ENCODE assay signal across 8 cellular contexts in the genomic region with DNA sequence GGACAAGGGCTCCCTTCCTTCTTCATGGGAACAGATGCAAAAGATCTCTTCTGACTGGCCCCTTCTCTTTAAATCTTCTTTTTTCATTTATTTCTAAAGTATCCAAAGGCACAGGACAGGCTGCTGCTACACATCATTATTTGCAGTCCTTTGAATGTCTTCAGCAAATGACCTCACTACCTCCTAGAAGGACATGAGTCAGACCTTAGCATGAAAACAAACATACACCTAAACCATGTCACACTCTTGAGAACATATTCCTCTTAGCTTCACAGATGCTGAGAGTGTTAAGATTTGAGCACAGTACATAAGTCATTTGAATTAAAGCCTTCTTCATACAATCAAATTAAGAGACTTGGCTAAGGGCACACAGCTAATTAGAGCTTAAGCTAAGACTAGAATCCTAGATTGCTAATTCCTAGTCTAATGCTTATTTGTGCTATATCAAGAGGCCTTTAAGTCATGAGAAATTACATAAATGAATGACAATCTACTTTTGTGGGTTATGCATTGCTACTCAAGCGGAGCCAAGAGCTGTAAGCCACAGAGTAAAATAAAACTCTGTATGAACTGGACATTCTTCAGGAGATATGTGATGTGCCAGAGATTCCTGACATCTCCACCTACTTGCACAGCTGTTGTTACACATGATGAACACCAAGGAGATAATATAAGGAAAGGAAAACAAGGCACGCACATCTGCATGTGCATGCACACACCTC.
DNase-seq lines count a peak whose midpoint lies in the region; ATAC-seq, FAIRE-seq and TF ChIP-seq lines count a peak whose summit lies in the region.

No MANE protein-coding gene starts in this region.

- H2BK15ac ChIP-seq in neuronal stem cell (ENCODE audit: low read length) = no peak overlapping the region

- no peak overlapping the region for H3K4me2 ChIP-seq in neuronal stem cell (ENCODE audit: insufficient read depth, low read length, poor library complexity, severe bottlenecking)

- H3K4ac ChIP-seq in neuronal stem cell (ENCODE audit: low read length) = no peak overlapping the region

- intact Hi-C loops in colonic mucosa (cut with DNase I) = no loop called here

- ATAC-seq in GM21576 (IDR thresholded peaks at IDR 0.05; ENCODE audit: unreplicated experiment) = peak; percentile 85

- H3K23ac ChIP-seq in neuronal stem cell (ENCODE audit: low read depth, low read length, poor library complexity) = no peak overlapping the region

- H3K9ac ChIP-seq in neuronal stem cell (ENCODE audit: low read depth, low read length, poor library complexity) (no peak overlapping the region), colonic mucosa (ENCODE audit: low read depth in 2 of 2, low read length in 2 of 2) (no peak overlapping the region)

- peak; percentile 90 for FAIRE-seq in HTR-8/SVneo (lab: Jason Lieb, UNC)

- no peak overlapping the region for H4K91ac ChIP-seq in neuronal stem cell (ENCODE audit: low read depth, low read length, poor library complexity)

- H3K4me3 ChIP-seq in neuronal stem cell (ENCODE audit: low read length in 2 of 2) (no peak overlapping the region), colonic mucosa (no peak overlapping the region)

- H3K27ac ChIP-seq in neuronal stem cell (replicated peaks; ENCODE audit: low read length) (no peak overlapping the region), colonic mucosa (no peak overlapping the region)

- TF ChIP-seq CTCF in colonic mucosa (IDR thresholded peaks at IDR 0.05) = no peak

- H3K9me3 ChIP-seq in neuronal stem cell (replicated peaks in 1 of 2; ENCODE audit: control insufficient read depth in 2 of 2, insufficient read depth in 1 of 2, low read depth in 1 of 2, low read length in 2 of 2) (no peaks in the 10 kb centered on the region), colonic mucosa (no peaks in the 10 kb centered on the region)

- DNase-seq in GM04504 (ENCODE audit: low read depth) = peak; percentile 17
- no peak for DNase-seq in HTR-8/SVneo (ENCODE audit: insufficient read length, low spot score)
- DNase-seq in kidney glomerular epithelial cell (lab: John Stamatoyannopoulos, UW) = peak; percentile 81
- DNase-seq in NCI-H524 treated with DMSO at 0.1 percent for 48 hours (lab: John Stamatoyannopoulos, UW) = no peak
- no peak for DNase-seq in neuronal stem cell (ENCODE audit: low spot score)
- DNase-seq in NCI-H2196 treated with DMSO at 0.1 percent for 48 hours (lab: John Stamatoyannopoulos, UW; ENCODE audit: unreplicated experiment) = no peak
- DNase-seq in colonic mucosa = no peak

- H2BK120ac ChIP-seq in neuronal stem cell (ENCODE audit: low read depth, low read length) = no peak overlapping the region

- H3K27me3 ChIP-seq in neuronal stem cell (ENCODE audit: control insufficient read depth in 3 of 3, insufficient read depth in 3 of 3, low read depth in 1 of 3, low read length in 3 of 3) = no peaks in the 10 kb centered on the region
- no peaks in the 10 kb centered on the region for H3K27me3 ChIP-seq in colonic mucosa

- WGBS in neuronal stem cell (ENCODE audit: extremely low coverage in 2 of 2, insufficient read length in 2 of 2, insufficient replicate concordance in 1 of 2), 2 donors = no CpG with 5 or more reads among the region's 2 CpGs

- H2AFZ ChIP-seq in neuronal stem cell (ENCODE audit: low read length) = no peak overlapping the region

- H2BK5ac ChIP-seq in neuronal stem cell (ENCODE audit: low read length) = no peak overlapping the region

- H2AK5ac ChIP-seq in neuronal stem cell (ENCODE audit: low read depth, low read length) = no peak overlapping the region

- H3K79me1 ChIP-seq in neuronal stem cell (ENCODE audit: low read depth, low read length) = no peaks in the 10 kb centered on the region

- H3K36me3 ChIP-seq in neuronal stem cell (replicated peaks in 1 of 2; ENCODE audit: control insufficient read depth in 2 of 2, insufficient read depth in 2 of 2, low read length in 2 of 2) (no peaks in the 10 kb centered on the region), colonic mucosa (no peaks in the 10 kb centered on the region)

- H3K18ac ChIP-seq in neuronal stem cell (ENCODE audit: low read length) = no peak overlapping the region

- peaks cover 4 to 6% of the 10 kb centered on the region in 2 donors for H3K4me1 ChIP-seq in neuronal stem cell (ENCODE audit: control insufficient read depth in 2 of 2, insufficient read depth in 1 of 2, low read depth in 1 of 2, low read length in 2 of 2)
- no peaks in the 10 kb centered on the region for H3K4me1 ChIP-seq in colonic mucosa

- no peak overlapping the region for H2BK12ac ChIP-seq in neuronal stem cell (ENCODE audit: low read length)

- no peak overlapping the region for H3K14ac ChIP-seq in neuronal stem cell (ENCODE audit: low read length)

- H4K8ac ChIP-seq in neuronal stem cell (ENCODE audit: low read depth, low read length) = no peak overlapping the region

Comparison
In these comparisons a context has a peak if more than half of its experiments do, and no peak if none do; other contexts are left out.
1. DNase-seq: peak in GM04504 (single experiment) and kidney glomerular epithelial cell (single experiment); none in HTR-8/SVneo (single experiment), NCI-H524 treated with DMSO at 0.1 percent for 48 hours (single experiment), neuronal stem cell (single experiment), NCI-H2196 treated with DMSO at 0.1 percent for 48 hours (single experiment) and colonic mucosa (single experiment).